In the genomic region with DNA sequence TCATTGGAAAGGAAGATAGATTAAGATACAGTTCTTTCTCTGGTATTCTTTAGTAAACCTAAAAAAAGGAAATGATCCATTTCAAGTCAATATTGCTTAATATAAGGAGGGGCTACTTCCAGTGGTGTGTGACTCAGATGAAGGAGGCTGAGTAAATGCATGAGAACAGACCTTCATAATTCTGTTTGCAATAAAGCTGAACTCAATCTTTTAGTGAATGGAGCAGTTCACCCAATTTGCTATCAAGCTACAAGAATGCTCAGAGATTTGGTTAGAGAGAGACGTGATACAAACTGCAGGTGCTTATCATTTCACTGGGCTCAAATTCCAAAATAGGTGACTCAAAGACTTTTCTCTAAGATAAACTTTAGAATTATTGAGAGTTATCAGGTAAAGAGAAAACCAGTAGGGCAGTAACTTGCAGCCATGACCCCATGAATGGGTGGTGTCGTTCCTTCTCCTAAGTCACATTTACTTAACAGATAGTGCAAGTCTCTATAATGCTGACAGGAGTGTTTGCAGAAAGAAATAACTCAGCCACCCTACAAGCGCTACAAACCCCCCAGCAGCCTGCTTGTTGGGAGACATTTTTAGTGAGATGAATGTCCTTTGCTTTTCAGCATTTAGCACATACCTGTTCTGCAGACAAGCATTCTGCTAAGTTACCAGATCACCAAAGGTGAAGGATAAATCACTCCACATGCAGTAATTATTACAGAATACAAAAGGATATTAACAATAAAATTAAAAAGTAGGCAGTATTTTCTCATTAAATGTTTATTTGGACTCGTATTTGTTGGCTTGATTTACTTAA, we compare ENCODE assay signal across 11 cellular contexts. TPM values are rescaled to one million over a fixed set of nuclear protein-coding genes. Genes with fewer than 3 reads are reported as not detected.
A peak's percentile ranks its signal among the peaks of the same experiment; 100 is the strongest.
DNase-seq lines count a peak whose midpoint lies in the region; ATAC-seq, FAIRE-seq and TF ChIP-seq lines count a peak whose summit lies in the region.
"Had no signal": no experiment of that assay in that cellular context is flagged by ENCODE, and none has a peak within 500 bp of the region (broad histone marks: within the 10 kb centered on the region; RNA-seq: fewer than 3 reads in every experiment).

No MANE protein-coding gene starts in this region.

- CTCF ChIA-PET in A549 (lab: Yijun Ruan, JAX), result interaction anchor here (0.9 kb wide), 1 partner anchor 88 kb away, joined by 3 read pairs; no protein-coding TSS in a partner anchor

- POLR2A ChIA-PET in A549 (lab: Yijun Ruan, JAX), result interaction anchor here (1.0 kb wide), 1 partner anchor 22 kb away, joined by 5 read pairs; the partner anchor contains the start of gene EEF1E1

- H3K9ac ChIP-seq in keratinocyte (ENCODE audit: control insufficient read depth, extremely low read depth, insufficient read depth, low read length), result no peak overlapping the region
- no peak overlapping the region for H3K9ac ChIP-seq in endodermal cell (ENCODE audit: extremely low read depth, low read length, poor library complexity, severe bottlenecking)

- no peak for TF ChIP-seq EP300 in A549 (IDR thresholded peaks at IDR 0.05)

- TF ChIP-seq RAD21 in A549 (conservative IDR thresholded peaks at IDR 0.05 in 1 of 2, IDR thresholded peaks at IDR 0.05 in 1 of 2), result no peak

- H3K27me3 ChIP-seq in adrenal gland (no peaks in the 10 kb centered on the region), keratinocyte (ENCODE audit: control insufficient read depth, extremely low read depth, insufficient read depth, low read length) (no peaks in the 10 kb centered on the region), endodermal cell (ENCODE audit: control insufficient read depth, insufficient read depth, low read length, poor library complexity, severe bottlenecking) (no peaks in the 10 kb centered on the region)

- H3K9me3 ChIP-seq in A549 (no peaks in the 10 kb centered on the region), adrenal gland (replicated peaks in 1 of 3) (no peaks in the 10 kb centered on the region), keratinocyte (ENCODE audit: control insufficient read depth, low read depth, low read length) (no peaks in the 10 kb centered on the region), endodermal cell (ENCODE audit: control insufficient read depth, low read length) (no peaks in the 10 kb centered on the region)

- H3K4me3 ChIP-seq in A549, result no peak overlapping the region
- no peak overlapping the region for H3K4me3 ChIP-seq in adrenal gland
- no peak overlapping the region for H3K4me3 ChIP-seq in keratinocyte (ENCODE audit: control insufficient read depth in 2 of 3, extremely low read depth in 1 of 3, insufficient read depth in 2 of 3, low read depth in 1 of 3, low read length in 3 of 3)
- no peak overlapping the region for H3K4me3 ChIP-seq in endodermal cell (ENCODE audit: low read length)

- H2AFZ ChIP-seq in keratinocyte (ENCODE audit: control insufficient read depth, low read length), result no peak overlapping the region

- H3K9me3 Mint-ChIP-seq in activated T-cell treated with anti-CD3 and anti-CD28 coated beads, Interleukin-2, amount 50 U/mL, for 4 hours, result no peaks in the 10 kb centered on the region
- no peaks in the 10 kb centered on the region for H3K9me3 Mint-ChIP-seq in endodermal cell
- H3K9me3 Mint-ChIP-seq: activated CD4-positive, alpha-beta T cell treated with anti-CD3 and anti-CD28 coated beads, Interleukin-2, amount 10 ng/mL, durations not matched to agents 24 days and 14 days had no signal

- no peak for TF ChIP-seq POLR2A in A549 (IDR thresholded peaks at IDR 0.05; ENCODE audit: low read length)
- no peak for TF ChIP-seq POLR2A in adrenal gland (IDR thresholded peaks at IDR 0.05)

- peak overlapping the region; percentile 48 to 67 for H3K27ac ChIP-seq in A549
- H3K27ac ChIP-seq in adrenal gland, result peak overlapping the region in 3 of 5 donors; percentile 11 to 50 (median 18)
- H3K27ac ChIP-seq in keratinocyte (ENCODE audit: control insufficient read depth, insufficient read depth, low read length), result no peak overlapping the region
- no peak overlapping the region for H3K27ac ChIP-seq in endodermal cell (ENCODE audit: low read depth, low read length)

- H3K4me1 ChIP-seq in A549 (peaks cover 60% of the 10 kb centered on the region), adrenal gland (replicated peaks in 1 of 2) (peaks cover 34 to 58% of the 10 kb centered on the region in 2 donors), keratinocyte (ENCODE audit: control insufficient read depth, extremely low read depth, insufficient read depth, low read length) (peaks cover 42% of the 10 kb centered on the region), endodermal cell (ENCODE audit: control insufficient read depth, insufficient read depth, low read length) (peaks cover 9% of the 10 kb centered on the region)

- peaks cover 43% of the 10 kb centered on the region for H3K36me3 Mint-ChIP-seq in activated T-cell treated with anti-CD3 and anti-CD28 coated beads, Interleukin-2, amount 50 U/mL, for 4 hours (ENCODE audit: insufficient read depth)
- peaks cover 18% of the 10 kb centered on the region for H3K36me3 Mint-ChIP-seq in endodermal cell (ENCODE audit: low read depth)

- 40% methylated on average over 4 of the region's 4 CpGs for WGBS in A549 (ENCODE audit: missing lambda C conversion rate)
- 58 to 66% (median 64%) methylated on average over 4 of the region's 4 CpGs for WGBS in adrenal gland, 4 donors
- WGBS in endodermal cell (ENCODE audit: insufficient coverage in 1 of 2, insufficient read length in 1 of 2), 2 experiments, result 67 to 73% methylated on average over 2 to 4 of the region's 4 CpGs

- no peaks in the 10 kb centered on the region for H3K27me3 Mint-ChIP-seq in activated T-cell treated with anti-CD3 and anti-CD28 coated beads, Interleukin-2, amount 50 U/mL, for 4 hours (ENCODE audit: low read depth)
- no peaks in the 10 kb centered on the region for H3K27me3 Mint-ChIP-seq in endodermal cell (ENCODE audit: insufficient read depth)
- H3K27me3 Mint-ChIP-seq: activated CD4-positive, alpha-beta T cell treated with anti-CD3 and anti-CD28 coated beads, Interleukin-2, amount 10 ng/mL, durations not matched to agents 24 days and 14 days; naive B cell had no signal

- H3K79me2 ChIP-seq in keratinocyte (ENCODE audit: control insufficient read depth, insufficient read depth, low read length), result peaks cover 16% of the 10 kb centered on the region

- H3K36me3 ChIP-seq in adrenal gland (replicated peaks in 1 of 2) (no peaks in the 10 kb centered on the region), keratinocyte (ENCODE audit: control insufficient read depth in 2 of 2, extremely low read depth in 1 of 2, insufficient read depth in 2 of 2, low read length in 2 of 2) (peaks cover 0 to 10% of the 10 kb centered on the region in 2 experiments), endodermal cell (ENCODE audit: control insufficient read depth, insufficient read depth, low read length) (peaks cover 13% of the 10 kb centered on the region)

- no peaks in the 10 kb centered on the region for H3K9me1 ChIP-seq in keratinocyte (ENCODE audit: control insufficient read depth, extremely low read depth, insufficient read depth, low read length)

- peak; percentile 52 to 62; a peak in 3 of 6 replicates for ATAC-seq in A549
- ATAC-seq in activated T-cell treated with anti-CD3 and anti-CD28 coated beads, Interleukin-2, amount 50 U/mL, for 4 hours, result no peak
- ATAC-seq in HG03095 (IDR thresholded peaks at IDR 0.05; ENCODE audit: unreplicated experiment), result no peak
- ATAC-seq in left ventricle myocardium superior, result no peak

- no peak overlapping the region for H3K4me3 Mint-ChIP-seq in activated T-cell treated with anti-CD3 and anti-CD28 coated beads, Interleukin-2, amount 50 U/mL, for 4 hours
- H3K4me3 Mint-ChIP-seq in endodermal cell, result no peak overlapping the region
- H3K4me3 Mint-ChIP-seq: activated CD4-positive, alpha-beta T cell treated with anti-CD3 and anti-CD28 coated beads, Interleukin-2, amount 10 ng/mL, durations not matched to agents 24 days and 14 days had no signal

- H4K20me1 ChIP-seq in keratinocyte (ENCODE audit: control insufficient read depth, extremely low read depth, insufficient read depth, low read length), result no peaks in the 10 kb centered on the region

- intact Hi-C loops in adrenal gland (cut with DNase I), result no loop called here
- intact Hi-C loops in left ventricle myocardium superior (cut with micrococcal nuclease), result no loop called here

- no peak overlapping the region for H3K27ac Mint-ChIP-seq in endodermal cell
- H3K27ac Mint-ChIP-seq: activated CD4-positive, alpha-beta T cell treated with anti-CD3 and anti-CD28 coated beads, Interleukin-2, amount 10 ng/mL, durations not matched to agents 24 days and 14 days had no signal

- DNase-seq in A549 (ENCODE audit: low read depth in 1 of 2, low spot score in 1 of 2) (peak in 1 of 2 experiments; percentile 35), HPDE6-E6E7 (ENCODE audit: extremely low spot score) (peak; percentile 37), adrenal gland (peak in 1 of 7 donors; percentile 13), keratinocyte (ENCODE audit: low read depth, low spot score) (no peak), left ventricle myocardium superior (no peak), endodermal cell (no peak)
- DNase-seq in activated T-cell treated with anti-CD3 and anti-CD28 coated beads, Interleukin-2, amount 50 U/mL, for 4 hours, result no peak
- DNase-seq: activated CD4-positive, alpha-beta T cell treated with anti-CD3 and anti-CD28 coated beads, Interleukin-2, amount 10 ng/mL, durations not matched to agents 24 days and 14 days; naive B cell; NCI-H1092 treated with DMSO at 0.1 percent for 48 hours had no signal

- no peak for FAIRE-seq in A549 (lab: Jason Lieb, UNC)
- no peak for FAIRE-seq in keratinocyte (lab: Jason Lieb, UNC)

- H3K4me2 ChIP-seq in A549 (peak overlapping the region; percentile 57), keratinocyte (ENCODE audit: control insufficient read depth, extremely low read depth, insufficient read depth, low read depth, low read length) (peak overlapping the region; percentile 23)

- dilution Hi-C loops in keratinocyte (cut with MboI; ENCODE audit: extremely low pct_ligation_motif_present, low sequenced_read_pairs), result no loop called here

- peaks cover 16% of the 10 kb centered on the region for H3K4me1 Mint-ChIP-seq in activated T-cell treated with anti-CD3 and anti-CD28 coated beads, Interleukin-2, amount 50 U/mL, for 4 hours (ENCODE audit: low read depth)
- H3K4me1 Mint-ChIP-seq in endodermal cell, result peaks cover 22% of the 10 kb centered on the region

- TF ChIP-seq CTCF in A549 (IDR thresholded peaks at IDR 0.05) (no peak), adrenal gland (IDR thresholded peaks at IDR 0.05) (no peak), keratinocyte (optimal IDR thresholded peaks at IDR 0.05 in 1 of 3, IDR thresholded peaks at IDR 0.05 in 1 of 3, conservative IDR thresholded peaks at IDR 0.05 in 1 of 3; ENCODE audit: extremely low read depth in 1 of 3, insufficient read depth in 2 of 3, low read length in 3 of 3) (no peak), endodermal cell (conservative IDR thresholded peaks at IDR 0.05) (no peak)

RNA-seq across cellular contexts. Expression of gene BLOC1S5, which starts 16.4 kb away (rescaled TPM):
- polyA plus RNA-seq in A549 (2011; rRNA removed) (7.9 and 10.8 TPM in 2 replicates), A549 (2017; fragmentation: RNase III; extraction: RNeasy Plus Mini Kit Qiagen cat#74134 plus additional on column Dnase treatment) (8.1 to 10.2 TPM (median 8.3 TPM) in 3 replicates), adrenal gland (10 to 100 TPM in 1 of 3 donors, 1 to 10 TPM in 2; 5.3 to 15.2 (median 7.3) TPM), keratinocyte (5.0 to 8.8 TPM (median 5.8 TPM) in 3 replicates)
- 1.9 and 2.5 TPM in 2 replicates for polyA plus RNA-seq in A549 (2012; cell fraction: cytosol; rRNA removed)
- 0.78 and 1.2 TPM in 2 replicates for polyA plus RNA-seq in A549 (2012; cell fraction: nucleus; rRNA removed)
- 2.9 and 3.3 TPM in 2 replicates for polyA minus RNA-seq in A549 (2011; rRNA and poly(A)+ RNA removed)
- total RNA-seq in adrenal gland (10 to 100 TPM in 6 of 8 donors, 1 to 10 TPM in 2; 8.5 to 25.3 (median 15.5) TPM), left ventricle myocardium superior (10.3 TPM), endodermal cell (10 to 100 TPM; 14.4 to 17.6 TPM)
- 22.2 TPM for polyA plus RNA-seq in keratinocyte (2011; ENCODE audit: low read depth)
- 4.9 and 6.4 TPM in 2 replicates for polyA plus RNA-seq in keratinocyte (2011; cell fraction: cytosol; rRNA removed)
- 2.7 and 3.3 TPM in 2 replicates for polyA plus RNA-seq in keratinocyte (2011; cell fraction: nucleus; rRNA removed)
- 5.7 and 6.9 TPM in 2 replicates for polyA plus RNA-seq in keratinocyte (2012; ENCODE audit: low replicate concordance)
- 2.9 to 6.3 TPM (median 3.8 TPM) in 3 replicates for polyA minus RNA-seq in keratinocyte
- polyA minus RNA-seq in keratinocyte (2011; cell fraction: cytosol; rRNA and poly(A)+ RNA removed), result 5.0 TPM
- polyA minus RNA-seq in keratinocyte (2011; cell fraction: nucleus; rRNA and poly(A)+ RNA removed), result 1.9 and 5.0 TPM in 2 replicates
- 10 to 100 TPM; 11.2 to 15.2 (median 15.0) TPM for total RNA-seq in activated T-cell treated with anti-CD3 and anti-CD28 coated beads, Interleukin-2, amount 50 U/mL, for 4 hours
- 22.4 TPM for polyA plus RNA-seq in endodermal cell (2013, experiment 1 of 2)
- 25.0 TPM for polyA plus RNA-seq in endodermal cell (2013, experiment 2 of 2)

RNA-seq across cellular contexts. Expression of gene EEF1E1, which starts 21.8 kb away (rescaled TPM):
- polyA plus RNA-seq in A549 (2011; rRNA removed) (107 and 122 TPM in 2 replicates), A549 (2017; fragmentation: RNase III; extraction: RNeasy Plus Mini Kit Qiagen cat#74134 plus additional on column Dnase treatment) (114 to 132 TPM (median 119 TPM) in 3 replicates), adrenal gland (10 to 100 TPM; 18.3 to 72.9 (median 20.9) TPM), keratinocyte (46.7 to 83.5 TPM (median 58.1 TPM) in 3 replicates)
- polyA plus RNA-seq in A549 (2012; cell fraction: cytosol; rRNA removed), result 65.0 and 75.5 TPM in 2 replicates
- polyA plus RNA-seq in A549 (2012; cell fraction: nucleus; rRNA removed), result 21.4 and 22.0 TPM in 2 replicates
- 23.0 and 24.5 TPM in 2 replicates for polyA minus RNA-seq in A549 (2011; rRNA and poly(A)+ RNA removed)
- total RNA-seq in adrenal gland (10 to 100 TPM; 18.1 to 40.6 (median 31.8) TPM), left ventricle myocardium superior (11.0 TPM), endodermal cell (10 to 100 TPM; 41.5 to 46.6 TPM)
- polyA plus RNA-seq in keratinocyte (2011; ENCODE audit: low read depth), result 4.1 TPM
- polyA plus RNA-seq in keratinocyte (2011; cell fraction: cytosol; rRNA removed), result 39.0 and 81.4 TPM in 2 replicates
- polyA plus RNA-seq in keratinocyte (2011; cell fraction: nucleus; rRNA removed), result 30.5 and 39.8 TPM in 2 replicates
- polyA plus RNA-seq in keratinocyte (2012; ENCODE audit: low replicate concordance), result 34.1 and 47.1 TPM in 2 replicates
- 4.1 to 15.2 TPM (median 9.3 TPM) in 3 replicates for polyA minus RNA-seq in keratinocyte
- 16.1 TPM for polyA minus RNA-seq in keratinocyte (2011; cell fraction: cytosol; rRNA and poly(A)+ RNA removed)
- 9.3 and 14.0 TPM in 2 replicates for polyA minus RNA-seq in keratinocyte (2011; cell fraction: nucleus; rRNA and poly(A)+ RNA removed)
- 100 to 1,000 TPM in 1 of 3 donors, 10 to 100 TPM in 2; 88.6 to 104 (median 96.8) TPM for total RNA-seq in activated T-cell treated with anti-CD3 and anti-CD28 coated beads, Interleukin-2, amount 50 U/mL, for 4 hours
- polyA plus RNA-seq in endodermal cell (2013, experiment 1 of 2), result 65.3 TPM
- 61.7 TPM for polyA plus RNA-seq in endodermal cell (2013, experiment 2 of 2)

Comparison
In these comparisons a context has a peak if more than half of its experiments do, and no peak if none do; other contexts are left out.
1. ATAC-seq: peak in A549 (2 of 2); none in activated T-cell treated with anti-CD3 and anti-CD28 coated beads, Interleukin-2, amount 50 U/mL, for 4 hours (0 of 2), HG03095 (single experiment) and left ventricle myocardium superior (single experiment).
2. H3K27ac ChIP-seq: peak in A549 (2 of 2) and adrenal gland (3 of 5); none in keratinocyte (single experiment) and endodermal cell (single experiment).